In genomic region chr19:5424192-5424973, GRCh38 we compare ENCODE assay signal across 37 cellular contexts. TPM values are rescaled to one million over a fixed set of nuclear protein-coding genes. Genes with fewer than 3 reads are reported as not detected.
"Had no signal": no experiment of that assay in that cellular context is flagged by ENCODE, and none has a peak within 500 bp of the region (broad histone marks: within the 10 kb centered on the region; RNA-seq: fewer than 3 reads in every experiment).

No MANE protein-coding gene starts in this region.

- H3K27ac Mint-ChIP-seq: activated CD4-positive, alpha-beta memory T cell treated with anti-CD3 and anti-CD28 coated beads for 36 hours; activated CD4-positive, alpha-beta T cell treated with anti-CD3 and anti-CD28 coated beads, Interleukin-2, amount 10 ng/mL, durations not matched to agents 24 days and 14 days; activated naive CD4-positive, alpha-beta T cell treated with anti-CD3 and anti-CD28 coated beads for 36 hours; activated naive CD8-positive, alpha-beta T cell treated with anti-CD3 and anti-CD28 coated beads for 36 hours; activated T-helper 1 cell treated with anti-CD3 and anti-CD28 coated beads, Interleukin-12 subunit alpha, Interleukin-12 subunit beta, Interleukin-2, Interleukin-4 antibody, amounts not matched to agents 30 ng/mL and 10 ng/mL and 1 ng/mL, durations not matched to agents 14 hours and 24 hours and 36 hours; natural killer cell; stimulated activated effector memory CD8-positive, alpha-beta T cell treated with anti-CD3 and anti-CD28 coated beads, Interleukin-12 subunit alpha, Interleukin-12 subunit beta, amount 100 ng/mL, for 72 hours; stimulated activated naive CD8-positive, alpha-beta T cell treated with anti-CD3 and anti-CD28 coated beads, Interleukin-15, Interleukin-2, amounts not matched to agents 100 ng/mL and 50 ng/mL, for 24 hours had no signal

- DNase-seq: activated CD4-positive, alpha-beta memory T cell treated with anti-CD3 and anti-CD28 coated beads for 36 hours; activated CD4-positive, alpha-beta T cell treated with anti-CD3 and anti-CD28 coated beads, Interleukin-2, amount 10 ng/mL, durations not matched to agents 24 days and 14 days; activated CD4-positive, CD25-positive, alpha-beta regulatory T cell treated with anti-CD3 and anti-CD28 coated beads, Interleukin-2, amount 50 U/mL, for 72 hours; activated CD8-positive, alpha-beta memory T cell treated with anti-CD3 and anti-CD28 coated beads, Interleukin-2, amount 50 U/mL, for 4 hours; activated effector memory CD4-positive, alpha-beta T cell treated with anti-CD3 and anti-CD28 coated beads, Interleukin-2, amount 50 U/mL, for 16 hours; activated naive CD4-positive, alpha-beta T cell treated with anti-CD3 and anti-CD28 coated beads for 36 hours; activated naive CD8-positive, alpha-beta T cell treated with anti-CD3 and anti-CD28 coated beads for 36 hours; activated T-cell treated with anti-CD3 and anti-CD28 coated beads, Interleukin-2, amount 50 U/mL, for 1 hour; adrenal gland; aorta; cerebellar nuclear complex; dorsolateral prefrontal cortex; effector memory CD4-positive, alpha-beta T cell; erythroblast; gastrocnemius medialis; glutamatergic neuron; left lung; mesendoderm; natural killer cell; stimulated activated CD4-positive, alpha-beta T cell treated with anti-CD3 and anti-CD28 coated beads, Interleukin-4, amount 100 ng/mL, for 24 hours; T1000; tibial artery; upper lobe of right lung; WERI-Rb-1 had no signal

- H3K4me1 ChIP-seq: adrenal gland, gastrocnemius medialis, left lung, tibial artery, upper lobe of right lung had no signal

- ATAC-seq: gastrocnemius medialis; left lung; natural killer cell; sciatic nerve; stimulated activated effector memory CD8-positive, alpha-beta T cell treated with anti-CD3 and anti-CD28 coated beads, Interleukin-12 subunit alpha, Interleukin-12 subunit beta, amount 100 ng/mL, for 72 hours; upper lobe of right lung had no signal

- H3K36me3 ChIP-seq: adrenal gland, cardiac muscle cell, gastrocnemius medialis, left lung, tibial artery, upper lobe of right lung, WERI-Rb-1 had no signal

- H3K9me3 Mint-ChIP-seq: activated CD4-positive, alpha-beta memory T cell treated with anti-CD3 and anti-CD28 coated beads for 36 hours; activated naive CD4-positive, alpha-beta T cell treated with anti-CD3 and anti-CD28 coated beads for 36 hours; activated naive CD8-positive, alpha-beta T cell treated with anti-CD3 and anti-CD28 coated beads for 36 hours; activated T-helper 1 cell treated with anti-CD3 and anti-CD28 coated beads, Interleukin-12 subunit alpha, Interleukin-12 subunit beta, Interleukin-2, Interleukin-4 antibody, amounts not matched to agents 30 ng/mL and 10 ng/mL and 1 ng/mL, durations not matched to agents 14 hours and 24 hours and 36 hours; natural killer cell; stimulated activated effector memory CD8-positive, alpha-beta T cell treated with anti-CD3 and anti-CD28 coated beads, Interleukin-12 subunit alpha, Interleukin-12 subunit beta, amount 100 ng/mL, for 72 hours; stimulated activated naive CD8-positive, alpha-beta T cell treated with anti-CD3 and anti-CD28 coated beads, Interleukin-15, Interleukin-2, amounts not matched to agents 100 ng/mL and 50 ng/mL, for 24 hours had no signal

- H3K27ac ChIP-seq: adrenal gland, cardiac muscle cell, coronary artery, dorsolateral prefrontal cortex, gastrocnemius medialis, left lung, skin epidermis, tibial artery, upper lobe of right lung, WERI-Rb-1 had no signal

- H3K36me3 Mint-ChIP-seq: activated CD4-positive, alpha-beta memory T cell treated with anti-CD3 and anti-CD28 coated beads for 36 hours; activated naive CD8-positive, alpha-beta T cell treated with anti-CD3 and anti-CD28 coated beads for 36 hours; brain; natural killer cell; stimulated activated effector memory CD8-positive, alpha-beta T cell treated with anti-CD3 and anti-CD28 coated beads, Interleukin-12 subunit alpha, Interleukin-12 subunit beta, amount 100 ng/mL, for 72 hours had no signal

- H3K4me3 ChIP-seq: adrenal gland, cardiac muscle cell, coronary artery, dorsolateral prefrontal cortex, gastrocnemius medialis, left lung, lung, skin epidermis, tibial artery, upper lobe of right lung had no signal

- H3K27me3 Mint-ChIP-seq: activated CD4-positive, alpha-beta T cell treated with anti-CD3 and anti-CD28 coated beads, Interleukin-2, amount 10 ng/mL, durations not matched to agents 24 days and 14 days; brain had no signal

- H3K4me1 Mint-ChIP-seq: activated CD4-positive, alpha-beta T cell treated with anti-CD3 and anti-CD28 coated beads, Interleukin-2, amount 10 ng/mL, durations not matched to agents 24 days and 14 days; activated naive CD8-positive, alpha-beta T cell treated with anti-CD3 and anti-CD28 coated beads for 36 hours; natural killer cell; stimulated activated effector memory CD8-positive, alpha-beta T cell treated with anti-CD3 and anti-CD28 coated beads, Interleukin-12 subunit alpha, Interleukin-12 subunit beta, amount 100 ng/mL, for 72 hours had no signal

- H3K4me3 Mint-ChIP-seq: activated CD4-positive, alpha-beta memory T cell treated with anti-CD3 and anti-CD28 coated beads for 36 hours; activated CD4-positive, alpha-beta T cell treated with anti-CD3 and anti-CD28 coated beads, Interleukin-2, amount 10 ng/mL, durations not matched to agents 24 days and 14 days; activated naive CD4-positive, alpha-beta T cell treated with anti-CD3 and anti-CD28 coated beads for 36 hours; activated naive CD8-positive, alpha-beta T cell treated with anti-CD3 and anti-CD28 coated beads for 36 hours; activated T-helper 1 cell treated with anti-CD3 and anti-CD28 coated beads, Interleukin-12 subunit alpha, Interleukin-12 subunit beta, Interleukin-2, Interleukin-4 antibody, amounts not matched to agents 30 ng/mL and 10 ng/mL and 1 ng/mL, durations not matched to agents 14 hours and 24 hours and 36 hours; brain; natural killer cell; stimulated activated effector memory CD8-positive, alpha-beta T cell treated with anti-CD3 and anti-CD28 coated beads, Interleukin-12 subunit alpha, Interleukin-12 subunit beta, amount 100 ng/mL, for 72 hours; stimulated activated naive CD8-positive, alpha-beta T cell treated with anti-CD3 and anti-CD28 coated beads, Interleukin-15, Interleukin-2, amounts not matched to agents 100 ng/mL and 50 ng/mL, for 24 hours had no signal

- H3K9me3 ChIP-seq: adrenal gland, gastrocnemius medialis, left lung, tibial artery, upper lobe of right lung had no signal

RNA-seq across cellular contexts. Expression of gene ZNRF4, which starts 30.8 kb away (rescaled TPM):
- total RNA-seq: activated CD4-positive, alpha-beta memory T cell treated with anti-CD3 and anti-CD28 coated beads for 36 hours; activated CD4-positive, alpha-beta T cell treated with anti-CD3 and anti-CD28 coated beads, Interleukin-2, amount 10 ng/mL, durations not matched to agents 24 days and 14 days; activated CD8-positive, alpha-beta memory T cell treated with anti-CD3 and anti-CD28 coated beads for 36 hours; activated naive CD4-positive, alpha-beta T cell treated with anti-CD3 and anti-CD28 coated beads for 36 hours; activated naive CD8-positive, alpha-beta T cell treated with anti-CD3 and anti-CD28 coated beads for 36 hours; activated T-helper 1 cell treated with anti-CD3 and anti-CD28 coated beads, Interleukin-12 subunit alpha, Interleukin-12 subunit beta, Interleukin-2, Interleukin-4 antibody, amounts not matched to agents 30 ng/mL and 10 ng/mL and 1 ng/mL, durations not matched to agents 14 hours and 24 hours and 36 hours; adrenal gland; aorta; cardiac muscle cell; gastrocnemius medialis; left lung; lung; mononuclear cell; natural killer cell; omental fat pad; renal cortical epithelial cell; sciatic nerve; upper lobe of right lung had no signal
- polyA plus RNA-seq: adrenal gland, aorta, cardiac muscle cell, lung had no signal
